19 cellular contexts compared by ENCODE assay signal in genomic region chr18:8364385-8364784, GRCh38.
"Had no signal": no experiment of that assay in that cellular context is flagged by ENCODE, and none has a peak within 500 bp of the region (broad histone marks: within the 10 kb centered on the region; RNA-seq: fewer than 3 reads in every experiment).

No MANE protein-coding gene starts in this region.

- H3K4me3 ChIP-seq: SJCRH30 had no signal

- H3K27ac ChIP-seq: SJCRH30 had no signal

- H3K36me3 ChIP-seq: SJCRH30 had no signal

- ATAC-seq: SK-N-SH treated with all-trans-retinoic acid at 6 μM for 48 hours had no signal

- H3K9me3 ChIP-seq: SJCRH30 had no signal

- H3K27me3 ChIP-seq: SJCRH30 had no signal

- DNase-seq: KBM-7, MV-4-11, NCI-H1048, NCI-H1105, NCI-H1417, NCI-H1436 treated with DMSO at 0.1 percent for 48 hours, NCI-H1694, NCI-H187 treated with DMSO at 0.1 percent for 48 hours, NCI-H2029 treated with DMSO at 0.1 percent for 48 hours, NCI-H226, NCI-H446, NCI-H510A, NCI-H524 treated with DMSO at 0.1 percent for 48 hours, NCI-H69, NCI-H774, RPMI8226, SHP77 treated with DMSO at 0.1 percent for 48 hours, SJCRH30 had no signal
